Comparison of ENCODE assay signal across 16 cellular contexts in the genomic region with DNA sequence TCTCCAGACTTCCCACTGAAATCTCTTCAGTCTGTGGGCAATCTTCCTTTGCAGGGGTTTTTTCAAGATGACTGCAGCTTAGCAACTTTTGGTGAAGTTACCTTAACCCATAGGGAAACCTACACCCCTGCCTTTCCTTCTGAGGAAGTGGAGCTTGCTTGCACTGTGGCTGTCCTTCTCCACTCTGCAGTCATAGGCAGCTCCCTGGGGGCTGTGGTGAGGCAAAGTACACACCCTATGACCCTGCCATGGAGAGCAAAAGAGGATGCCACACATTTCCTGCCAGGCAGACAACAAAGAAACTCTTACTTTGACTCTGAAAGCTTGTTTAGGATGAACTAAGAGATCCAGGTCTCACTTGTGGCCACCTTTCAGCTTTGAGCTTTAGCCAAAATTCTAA.
A peak's percentile ranks its signal among the peaks of the same experiment; 100 is the strongest.
DNase-seq lines count a peak whose midpoint lies in the region; ATAC-seq and TF ChIP-seq lines count a peak whose summit lies in the region.
"Had no signal": no experiment of that assay in that cellular context is flagged by ENCODE, and none has a peak within 500 bp of the region (broad histone marks: within the 10 kb centered on the region; RNA-seq: fewer than 3 reads in every experiment).

No MANE protein-coding gene starts in this region.

- no peak for TF ChIP-seq POLR2A in gastroesophageal sphincter (IDR thresholded peaks at IDR 0.05)

- POLR2A ChIA-PET in activated CD4-positive, alpha-beta T cell treated with anti-CD3 and anti-CD28 coated beads for 36 hours (lab: Charles Lee), result no interaction called here

- no peak overlapping the region for H3K27ac Mint-ChIP-seq in activated CD4-positive, alpha-beta T cell treated with anti-CD3 and anti-CD28 coated beads for 36 hours
- peak overlapping the region in 1 of 6 donors; percentile 92 for H3K27ac Mint-ChIP-seq in naive B cell
- H3K27ac Mint-ChIP-seq: GM23338 had no signal

- no peak overlapping the region for H3K4me3 Mint-ChIP-seq in activated CD4-positive, alpha-beta T cell treated with anti-CD3 and anti-CD28 coated beads for 36 hours
- H3K4me3 Mint-ChIP-seq in naive B cell, result no peak overlapping the region
- H3K4me3 Mint-ChIP-seq: GM23338 had no signal

- no peaks in the 10 kb centered on the region for H3K9me3 ChIP-seq in gastroesophageal sphincter
- H3K9me3 ChIP-seq: testis had no signal

- ATAC-seq in activated CD4-positive, alpha-beta T cell treated with anti-CD3 and anti-CD28 coated beads for 36 hours, result peak; percentile 79
- peak; percentile 54 for ATAC-seq in HG02678 (IDR thresholded peaks at IDR 0.05; ENCODE audit: unreplicated experiment)
- ATAC-seq in naive B cell (ENCODE audit: low read depth in 2 of 2), result peak; percentile 53 to 69
- ATAC-seq in GM19395 (IDR thresholded peaks at IDR 0.05; ENCODE audit: unreplicated experiment), result no peak
- no peak for ATAC-seq in gastroesophageal sphincter
- ATAC-seq: GM23338, HepG2 had no signal

- TF ChIP-seq EP300 in gastroesophageal sphincter (IDR thresholded peaks at IDR 0.05), result no peak

- H3K27ac ChIP-seq in gastroesophageal sphincter, result no peak overlapping the region
- H3K27ac ChIP-seq: skin epidermis, testis had no signal

- intact Hi-C loops in activated CD4-positive, alpha-beta T cell treated with anti-CD3 and anti-CD28 coated beads for 36 hours (cut with DNase I, micrococcal nuclease), result no loop called here

- H3K27me3 Mint-ChIP-seq in activated CD4-positive, alpha-beta T cell treated with anti-CD3 and anti-CD28 coated beads for 36 hours, result no peaks in the 10 kb centered on the region
- H3K27me3 Mint-ChIP-seq in naive B cell, result no peaks in the 10 kb centered on the region

- H3K27me3 ChIP-seq in gastroesophageal sphincter, result no peaks in the 10 kb centered on the region
- H3K27me3 ChIP-seq: testis had no signal

- H3K36me3 Mint-ChIP-seq in activated CD4-positive, alpha-beta T cell treated with anti-CD3 and anti-CD28 coated beads for 36 hours (ENCODE audit: low read depth), result no peaks in the 10 kb centered on the region
- H3K36me3 Mint-ChIP-seq in naive B cell, result peaks cover 0 to 15% of the 10 kb centered on the region in 2 donors

- H3K9me3 Mint-ChIP-seq in activated CD4-positive, alpha-beta T cell treated with anti-CD3 and anti-CD28 coated beads for 36 hours (ENCODE audit: low read depth), result peaks cover 5% of the 10 kb centered on the region
- H3K9me3 Mint-ChIP-seq in naive B cell, result peaks cover 2 to 13% (median 10%) of the 10 kb centered on the region in 7 donors
- H3K9me3 Mint-ChIP-seq: GM23338 had no signal

- no peak overlapping the region for H3K4me3 ChIP-seq in gastroesophageal sphincter
- H3K4me3 ChIP-seq: GM23338, skin epidermis, testis had no signal

- TF ChIP-seq CTCF in gastroesophageal sphincter (IDR thresholded peaks at IDR 0.05), result no peak

- no peaks in the 10 kb centered on the region for H3K36me3 ChIP-seq in gastroesophageal sphincter

- peak; percentile 18 for DNase-seq in activated CD4-positive, alpha-beta T cell treated with anti-CD3 and anti-CD28 coated beads for 36 hours
- no peak for DNase-seq in activated CD4-positive, alpha-beta T cell treated with anti-CD3 and anti-CD28 coated beads for 1 hour
- peak; percentile 16 for DNase-seq in MV-4-11 (lab: John Stamatoyannopoulos, UW)
- peak; percentile 9 for DNase-seq in naive B cell
- DNase-seq in NCI-H1436 treated with DMSO at 0.1 percent for 48 hours (lab: John Stamatoyannopoulos, UW), result no peak
- DNase-seq: NCI-H1694 treated with DMSO at 0.1 percent for 48 hours, NCI-H82, occipital lobe, T1000, testis had no signal

- CTCF ChIA-PET in activated CD4-positive, alpha-beta T cell treated with anti-CD3 and anti-CD28 coated beads for 36 hours (lab: Charles Lee), result interaction anchor here (0.6 to 0.7 kb wide), 3 partner anchors 23 to 1308 kb away, joined by 3 read pairs; no protein-coding TSS in a partner anchor

- peaks cover 21% of the 10 kb centered on the region for H3K4me1 Mint-ChIP-seq in activated CD4-positive, alpha-beta T cell treated with anti-CD3 and anti-CD28 coated beads for 36 hours
- peaks cover 25 to 33% (median 28%) of the 10 kb centered on the region in 3 donors for H3K4me1 Mint-ChIP-seq in naive B cell

- H3K4me1 ChIP-seq in gastroesophageal sphincter, result no peaks in the 10 kb centered on the region
- H3K4me1 ChIP-seq: testis had no signal

Comparison
In these comparisons a context has a peak if more than half of its experiments do, and no peak if none do; other contexts are left out.
1. DNase-seq: peak in activated CD4-positive, alpha-beta T cell treated with anti-CD3 and anti-CD28 coated beads for 36 hours (single experiment), MV-4-11 (single experiment) and naive B cell (single experiment); none in activated CD4-positive, alpha-beta T cell treated with anti-CD3 and anti-CD28 coated beads for 1 hour (single experiment) and NCI-H1436 treated with DMSO at 0.1 percent for 48 hours (single experiment).
2. ATAC-seq: peak in activated CD4-positive, alpha-beta T cell treated with anti-CD3 and anti-CD28 coated beads for 36 hours (single experiment), HG02678 (single experiment) and naive B cell (2 of 2); none in GM19395 (single experiment) and gastroesophageal sphincter (single experiment).